14 cellular contexts compared by ENCODE assay signal in genomic region chr11:83691387-83692088, GRCh38.
DNase-seq lines count a peak whose midpoint lies in the region; ATAC-seq and TF ChIP-seq lines count a peak whose summit lies in the region.
"Had no signal": no experiment of that assay in that cellular context is flagged by ENCODE, and none has a peak within 500 bp of the region (broad histone marks: within the 10 kb centered on the region; RNA-seq: fewer than 3 reads in every experiment).

No MANE protein-coding gene starts in this region.

- H3K27me3 Mint-ChIP-seq in naive thymus-derived CD8-positive, alpha-beta T cell = peaks cover 4 to 41% (median 12%) of the 10 kb centered on the region in 5 donors
- H3K27me3 Mint-ChIP-seq: CD4-positive, alpha-beta memory T cell had no signal

- no peak overlapping the region for H3K27ac Mint-ChIP-seq in naive thymus-derived CD8-positive, alpha-beta T cell
- H3K27ac Mint-ChIP-seq: CD4-positive, alpha-beta memory T cell; T-helper 17 cell had no signal

- H3K9me3 ChIP-seq in thoracic aorta = no peaks in the 10 kb centered on the region
- H3K9me3 ChIP-seq: mucosa of descending colon had no signal

- H3K4me1 Mint-ChIP-seq in naive thymus-derived CD8-positive, alpha-beta T cell = no peaks in the 10 kb centered on the region
- H3K4me1 Mint-ChIP-seq: CD4-positive, alpha-beta memory T cell; T-helper 17 cell had no signal

- DNase-seq in fibroblast of pulmonary artery (ENCODE audit: low read depth) (peak; percentile 23), medulla oblongata (ENCODE audit: extremely low spot score) (peak; percentile 23), thoracic aorta (ENCODE audit: low spot score) (no peak), HCEC 1CT (no peak), inferior parietal cortex (ENCODE audit: extremely low spot score) (no peak)
- no peak for DNase-seq in activated CD4-positive, CD25-positive, alpha-beta regulatory T cell (lab: John Stamatoyannopoulos, UW)
- no peak for DNase-seq in naive thymus-derived CD8-positive, alpha-beta T cell
- DNase-seq: activated naive CD4-positive, alpha-beta T cell treated with anti-CD3 and anti-CD28 coated beads, Interleukin-2, amount 50 U/mL, for 16 hours; CD4-positive, alpha-beta memory T cell; mucosa of descending colon; NCI-H187; NCI-H748 treated with DMSO at 0.1 percent for 48 hours; T-helper 17 cell had no signal

- no peak for ATAC-seq in thoracic aorta (ENCODE audit: insufficient number of reproducible peaks, low FRiP score, low read depth)
- no peak for ATAC-seq in naive thymus-derived CD8-positive, alpha-beta T cell
- ATAC-seq: mucosa of descending colon, T-helper 17 cell had no signal

- no peaks in the 10 kb centered on the region for H3K27me3 ChIP-seq in thoracic aorta (replicated peaks; ENCODE audit: insufficient read depth)

- peaks cover 5 to 11% of the 10 kb centered on the region in 2 donors for H3K4me1 ChIP-seq in thoracic aorta (ENCODE audit: control insufficient read depth in 1 of 2, low read depth in 2 of 2)

- H3K36me3 Mint-ChIP-seq in naive thymus-derived CD8-positive, alpha-beta T cell = no peaks in the 10 kb centered on the region
- H3K36me3 Mint-ChIP-seq: CD4-positive, alpha-beta memory T cell had no signal

- H3K9me3 Mint-ChIP-seq in naive thymus-derived CD8-positive, alpha-beta T cell = peaks cover 0 to 10% (median 0%) of the 10 kb centered on the region in 9 donors

- H3K27ac ChIP-seq in VCaP (peak overlapping the region; percentile 20; the same call in 1 of the 2 replicates), thoracic aorta (no peak overlapping the region)

- H3K4me3 ChIP-seq in fibroblast of pulmonary artery (replicated peaks; ENCODE audit: low read depth, low read length) = no peak overlapping the region
- peak overlapping the region; percentile 12 for H3K4me3 ChIP-seq in thoracic aorta
- H3K4me3 ChIP-seq: mucosa of descending colon had no signal

- POLR2A ChIA-PET in naive thymus-derived CD8-positive, alpha-beta T cell (lab: Charles Lee) = no interaction called here

- H3K36me3 ChIP-seq in thoracic aorta = no peaks in the 10 kb centered on the region

- TF ChIP-seq CTCF in VCaP (conservative IDR thresholded peaks at IDR 0.05) (no peak), fibroblast of pulmonary artery (IDR thresholded peaks at IDR 0.05; ENCODE audit: low read length, missing control alignments) (no peak), thoracic aorta (IDR thresholded peaks at IDR 0.05) (no peak)

- H3K4me3 Mint-ChIP-seq in naive thymus-derived CD8-positive, alpha-beta T cell = no peak overlapping the region
- H3K4me3 Mint-ChIP-seq: CD4-positive, alpha-beta memory T cell; T-helper 17 cell had no signal

Comparison
In these comparisons a context has a peak if more than half of its experiments do, and no peak if none do; other contexts are left out.
1. DNase-seq: peak in fibroblast of pulmonary artery (single experiment) and medulla oblongata (single experiment); none in thoracic aorta (single experiment), activated CD4-positive, CD25-positive, alpha-beta regulatory T cell (0 of 4), naive thymus-derived CD8-positive, alpha-beta T cell (0 of 10), HCEC 1CT (single experiment) and inferior parietal cortex (single experiment).